Comparison of ENCODE assay signal across 19 cellular contexts in genomic region chr9:101508203-101508602, GRCh38. TPM values are rescaled to one million over a fixed set of nuclear protein-coding genes. Genes with fewer than 3 reads are reported as not detected.
DNase-seq lines count a peak whose midpoint lies in the region; ATAC-seq and TF ChIP-seq lines count a peak whose summit lies in the region.
"Had no signal": no experiment of that assay in that cellular context is flagged by ENCODE, and none has a peak within 500 bp of the region (broad histone marks: within the 10 kb centered on the region; RNA-seq: fewer than 3 reads in every experiment).

No MANE protein-coding gene starts in this region.

- H3K4me3 ChIP-seq in AG09309 (ENCODE audit: control insufficient read depth, low read depth, low read length) (no peak overlapping the region), GM23248 (no peak overlapping the region), adipocyte (ENCODE audit: low read length) (no peak overlapping the region), fibroblast of villous mesenchyme (ENCODE audit: low read depth, low read length) (no peak overlapping the region), Karpas-422 (ENCODE audit: low read length) (no peak overlapping the region)
- H3K4me3 ChIP-seq: spleen, uterus had no signal

- H4K20me1 ChIP-seq in GM23248 (ENCODE audit: insufficient read depth) (no peaks in the 10 kb centered on the region), Karpas-422 (ENCODE audit: insufficient read depth, low read depth, low read length) (no peaks in the 10 kb centered on the region)

- DNase-seq in AG09309 (ENCODE audit: low read depth) = peak; percentile 74
- DNase-seq in GM23248 = peak; percentile 44
- peak; percentile 77 for DNase-seq in adipocyte (ENCODE audit: low read depth)
- peak; percentile 54 for DNase-seq in fibroblast of villous mesenchyme (ENCODE audit: low read depth)
- no peak for DNase-seq in Karpas-422
- no peak for DNase-seq in SKM-1 treated with dmso at 0.1 percent for 144 hours (lab: John Stamatoyannopoulos, UW; ENCODE audit: unreplicated experiment)
- DNase-seq: activated CD4-positive, alpha-beta T cell treated with anti-CD3 and anti-CD28 coated beads, Interleukin-2, amount 50 U/mL, for 4 hours; activated gamma-delta T cell treated with Interleukin-2 at 50 U/mL for 16 hours; aorta; CD8-positive, alpha-beta T cell; cerebellar nuclear complex; GOT3; NCI-H1417 treated with DMSO at 0.1 percent for 48 hours; SHP77; spleen; uterus had no signal

- H3K79me2 ChIP-seq in GM23248 (ENCODE audit: insufficient read depth) (no peaks in the 10 kb centered on the region), Karpas-422 (ENCODE audit: low read length) (no peaks in the 10 kb centered on the region)

- TF ChIP-seq CTCF in AG09309 (IDR thresholded peaks at IDR 0.05; ENCODE audit: control insufficient read depth, insufficient read depth, low read depth, low read length, missing control alignments) (no peak), fibroblast of villous mesenchyme (IDR thresholded peaks at IDR 0.05; ENCODE audit: insufficient read depth, low read depth, low read length) (no peak)

- H3K9ac ChIP-seq in GM23248 (no peak overlapping the region), adipocyte (ENCODE audit: low read length) (no peak overlapping the region), Karpas-422 (ENCODE audit: low read length) (no peak overlapping the region)

- H3K9me3 ChIP-seq in GM23248 (ENCODE audit: low read depth) = no peaks in the 10 kb centered on the region
- H3K9me3 ChIP-seq in adipocyte (ENCODE audit: control insufficient read depth, low read length) = no peaks in the 10 kb centered on the region
- no peaks in the 10 kb centered on the region for H3K9me3 ChIP-seq in Karpas-422 (ENCODE audit: low read length)
- H3K9me3 ChIP-seq: spleen, uterus had no signal

- H3K27ac ChIP-seq in GM23248 = no peak overlapping the region
- H3K27ac ChIP-seq in Karpas-422 (ENCODE audit: low read length) = no peak overlapping the region
- H3K27ac ChIP-seq: spleen, uterus, VCaP had no signal

- ATAC-seq in HG03280 (IDR thresholded peaks at IDR 0.05; ENCODE audit: unreplicated experiment) (no peak), GM18511 (IDR thresholded peaks at IDR 0.05; ENCODE audit: unreplicated experiment) (no peak)
- ATAC-seq: CD8-positive, alpha-beta T cell had no signal

- in situ Hi-C loops in GM23248 (cut with MboI) = no loop called here

- H3F3A ChIP-seq in GM23248 (ENCODE audit: insufficient read depth) = peaks cover 17% of the 10 kb centered on the region

- H3K4me2 ChIP-seq in GM23248 (ENCODE audit: unreplicated experiment) = peak overlapping the region; percentile 11
- H3K4me2 ChIP-seq in Karpas-422 (ENCODE audit: low read depth, low read length, poor library complexity, severe bottlenecking) = no peak overlapping the region

- H3K36me3 ChIP-seq in GM23248 (ENCODE audit: low read depth) (no peaks in the 10 kb centered on the region), adipocyte (ENCODE audit: control insufficient read depth, insufficient read depth, low read length, severe bottlenecking) (no peaks in the 10 kb centered on the region), Karpas-422 (ENCODE audit: insufficient read depth, low read length) (no peaks in the 10 kb centered on the region)
- H3K36me3 ChIP-seq: spleen, uterus had no signal

- H3K27me3 ChIP-seq in GM23248 (replicated peaks; ENCODE audit: insufficient read depth) (no peaks in the 10 kb centered on the region), adipocyte (replicated peaks; ENCODE audit: control insufficient read depth, insufficient read depth, low read length) (no peaks in the 10 kb centered on the region), Karpas-422 (ENCODE audit: low read length) (no peaks in the 10 kb centered on the region)
- H3K27me3 ChIP-seq: uterus had no signal

- H2AFZ ChIP-seq in GM23248 = no peak overlapping the region
- no peak overlapping the region for H2AFZ ChIP-seq in Karpas-422 (ENCODE audit: low read length)

- H3K4me1 ChIP-seq in GM23248 (ENCODE audit: insufficient read depth) = peaks cover 28% of the 10 kb centered on the region
- H3K4me1 ChIP-seq in adipocyte (ENCODE audit: control insufficient read depth, insufficient read depth, low read length) = peaks cover 47% of the 10 kb centered on the region
- no peaks in the 10 kb centered on the region for H3K4me1 ChIP-seq in Karpas-422 (ENCODE audit: low read length)
- H3K4me1 ChIP-seq: spleen, uterus had no signal

- WGBS in GM23248 (ENCODE audit: low coverage in 1 of 2, low lambda C conversion rate in 2 of 2, missing lambda C conversion rate in 2 of 2), 2 experiments = 3% methylated on average over 4 of the region's 4 CpGs

- H3K9me2 ChIP-seq in GM23248 (ENCODE audit: insufficient read depth) (no peaks in the 10 kb centered on the region), Karpas-422 (replicated peaks; ENCODE audit: insufficient read depth, low read length) (no peaks in the 10 kb centered on the region)

RNA-seq across cellular contexts. Expression of gene RNF20, which starts 25.4 kb away (rescaled TPM):
- 23.9 and 26.3 TPM in 2 replicates for total RNA-seq in GM23248 (2014; rRNA removed; shearing (Covaris generic))
- polyA plus RNA-seq in GM23248 (2016; fragmentation: Nextera tagmentation; extraction: Ambion mirVana) = 29.5 and 34.3 TPM in 2 replicates
- 20.9 and 22.9 TPM in 2 replicates for total RNA-seq in fibroblast of villous mesenchyme
- 12.0 and 17.7 TPM in 2 replicates for total RNA-seq in Karpas-422 (2014; rRNA removed; shearing (Covaris generic); ENCODE audit: low replicate concordance)

Comparison
In these comparisons a context has a peak if more than half of its experiments do, and no peak if none do; other contexts are left out.
1. DNase-seq: peak in AG09309 (single experiment), GM23248 (single experiment), adipocyte (single experiment) and fibroblast of villous mesenchyme (single experiment); none in Karpas-422 (single experiment) and SKM-1 treated with dmso at 0.1 percent for 144 hours (single experiment).